Comparison of ENCODE assay signal across 27 cellular contexts in the genomic region with DNA sequence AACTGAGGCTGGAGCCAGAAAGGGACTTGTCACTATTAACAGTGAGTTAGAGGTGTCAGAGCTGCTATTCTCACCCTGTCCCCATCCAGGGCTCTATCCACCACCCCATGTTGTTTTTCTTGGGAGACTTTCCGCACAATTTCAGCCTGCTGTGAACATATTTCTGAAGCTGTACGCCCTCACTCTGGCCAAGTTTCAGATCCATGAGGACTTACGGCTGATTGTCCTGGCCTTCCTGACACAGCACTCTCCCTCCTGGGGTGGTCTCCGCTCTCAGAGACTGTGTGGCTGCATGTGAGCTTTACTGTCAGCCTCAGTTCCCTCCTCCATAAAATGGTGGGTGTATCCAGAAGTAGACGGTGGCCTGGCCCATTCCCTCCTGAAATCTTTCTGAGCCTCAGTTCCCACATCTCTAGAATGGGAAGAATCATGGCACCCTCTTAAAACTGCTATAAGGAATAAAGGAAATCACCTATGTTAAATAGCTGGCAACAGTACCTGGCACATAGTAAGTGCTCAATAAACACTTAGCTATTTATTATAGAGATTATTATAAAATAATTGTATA. TPM values are rescaled to one million over a fixed set of nuclear protein-coding genes. Genes with fewer than 3 reads are reported as not detected.
DNase-seq lines count a peak whose midpoint lies in the region; ATAC-seq and TF ChIP-seq lines count a peak whose summit lies in the region.
"Had no signal": no experiment of that assay in that cellular context is flagged by ENCODE, and none has a peak within 500 bp of the region (broad histone marks: within the 10 kb centered on the region; RNA-seq: fewer than 3 reads in every experiment).

No MANE protein-coding gene starts in this region.

- TF ChIP-seq POLR2A in gastroesophageal sphincter (IDR thresholded peaks at IDR 0.05), result no peak
- TF ChIP-seq POLR2A in prostate gland (IDR thresholded peaks at IDR 0.05), result no peak

- no peak for TF ChIP-seq EP300 in gastroesophageal sphincter (IDR thresholded peaks at IDR 0.05)

- WGBS in gastroesophageal sphincter (ENCODE audit: low coverage in 1 of 2), 2 donors, result 37 to 48% methylated on average over 2 to 3 of the region's 5 CpGs
- WGBS in prostate gland, result 61% methylated on average over 5 of the region's 5 CpGs

- H3K4me1 ChIP-seq in ascending aorta, result peaks cover 20 to 61% of the 10 kb centered on the region in 2 donors
- H3K4me1 ChIP-seq in gastroesophageal sphincter, result peaks cover 0 to 78% (median 10%) of the 10 kb centered on the region in 3 donors
- H3K4me1 ChIP-seq in prostate gland (replicated peaks), result no peaks in the 10 kb centered on the region
- peaks cover 31% of the 10 kb centered on the region for H3K4me1 ChIP-seq in upper lobe of right lung

- H3K4me3 ChIP-seq in ascending aorta (no peak overlapping the region), gastroesophageal sphincter (no peak overlapping the region), prostate gland (no peak overlapping the region), upper lobe of right lung (no peak overlapping the region)
- H3K4me3 ChIP-seq: heart left ventricle had no signal

- H3K27ac ChIP-seq in ascending aorta (peak overlapping the region; percentile 93 to 98), gastroesophageal sphincter (peak overlapping the region; percentile 93 to 98 (median 95)), prostate gland (peak overlapping the region; percentile 72 to 74), upper lobe of right lung (no peak overlapping the region)
- H3K27ac ChIP-seq: C4-2B had no signal

- H3K27me3 ChIP-seq in ascending aorta, result no peaks in the 10 kb centered on the region
- H3K27me3 ChIP-seq in gastroesophageal sphincter, result no peaks in the 10 kb centered on the region
- no peaks in the 10 kb centered on the region for H3K27me3 ChIP-seq in prostate gland (replicated peaks; ENCODE audit: insufficient read depth)
- H3K27me3 ChIP-seq in upper lobe of right lung, result no peaks in the 10 kb centered on the region
- H3K27me3 ChIP-seq: heart left ventricle had no signal

- H3K9me3 ChIP-seq in ascending aorta, result no peaks in the 10 kb centered on the region
- H3K9me3 ChIP-seq in gastroesophageal sphincter, result no peaks in the 10 kb centered on the region
- H3K9me3 ChIP-seq in prostate gland, result no peaks in the 10 kb centered on the region
- no peaks in the 10 kb centered on the region for H3K9me3 ChIP-seq in upper lobe of right lung
- H3K9me3 ChIP-seq: heart left ventricle, SK-N-SH had no signal

- no peak for DNase-seq in ascending aorta (ENCODE audit: low spot score in 2 of 2)
- DNase-seq in prostate gland (ENCODE audit: low spot score), result no peak
- DNase-seq in upper lobe of right lung, result peak; percentile 13
- DNase-seq in T1000 (lab: John Stamatoyannopoulos, UW), result no peak
- no peak for DNase-seq in NCI-H2029 (lab: John Stamatoyannopoulos, UW)
- no peak for DNase-seq in NCI-H1930 (lab: John Stamatoyannopoulos, UW)
- DNase-seq: activated CD4-positive, alpha-beta T cell treated with anti-CD3 and anti-CD28 coated beads for 48 hours; activated naive CD4-positive, alpha-beta T cell treated with anti-CD3 and anti-CD28 coated beads for 36 hours; activated T-cell treated with anti-CD3 and anti-CD28 coated beads, Interleukin-2, amount 50 U/mL, for 72 hours; amniotic stem cell; Calu3; DND-41; Karpas-422; mesendoderm; naive thymus-derived CD8-positive, alpha-beta T cell; NCI-H187; NCI-H2227 treated with DMSO at 0.1 percent for 48 hours; stimulated activated naive CD8-positive, alpha-beta T cell treated with anti-CD3 and anti-CD28 coated beads, Interleukin-15, amount 100 ng/mL, for 72 hours; T-helper 2 cell had no signal

- TF ChIP-seq CTCF in ascending aorta (IDR thresholded peaks at IDR 0.05), result no peak
- TF ChIP-seq CTCF in gastroesophageal sphincter (IDR thresholded peaks at IDR 0.05), result no peak
- no peak for TF ChIP-seq CTCF in prostate gland (IDR thresholded peaks at IDR 0.05)
- TF ChIP-seq CTCF in upper lobe of right lung (IDR thresholded peaks at IDR 0.05), result no peak

- ATAC-seq in gastroesophageal sphincter (no peak), upper lobe of right lung (no peak)
- ATAC-seq: activated T-cell treated with anti-CD3 and anti-CD28 coated beads, Interleukin-2, amount 50 U/mL, for 72 hours; naive thymus-derived CD8-positive, alpha-beta T cell had no signal

- no peaks in the 10 kb centered on the region for H3K36me3 ChIP-seq in ascending aorta
- H3K36me3 ChIP-seq in gastroesophageal sphincter, result no peaks in the 10 kb centered on the region
- no peaks in the 10 kb centered on the region for H3K36me3 ChIP-seq in prostate gland
- H3K36me3 ChIP-seq in upper lobe of right lung, result no peaks in the 10 kb centered on the region
- H3K36me3 ChIP-seq: heart left ventricle had no signal

- intact Hi-C loops in ascending aorta (cut with DNase I) (no loop called here), prostate gland (cut with DNase I) (loop anchor here (2.0 to 5.0 kb wide), 2 partner anchors 55 to 182 kb away; no protein-coding TSS in a partner anchor), upper lobe of right lung (cut with DNase I) (loop anchor here (5.0 to 10.0 kb wide), 3 partner anchors 52 to 182 kb away; no protein-coding TSS in a partner anchor)

RNA-seq across cellular contexts. Expression of a gene that starts 0.8 kb away (rescaled TPM):
- total RNA-seq in ascending aorta (46.8 TPM), gastroesophageal sphincter (1 to 10 TPM; 2.3 to 7.2 (median 4.0) TPM), prostate gland (1 to 10 TPM in 1 of 2 donors, not detected in 1; 9.3 TPM), upper lobe of right lung (not detected)
- total RNA-seq: activated naive CD4-positive, alpha-beta T cell treated with anti-CD3 and anti-CD28 coated beads for 36 hours; activated T-cell treated with anti-CD3 and anti-CD28 coated beads, Interleukin-2, amount 50 U/mL, for 72 hours; Calu3; cardiac septum; dermis microvascular lymphatic vessel endothelial cell; H1; naive thymus-derived CD8-positive, alpha-beta T cell; osteocyte had no signal

RNA-seq across cellular contexts. Expression of a gene that starts 22.0 kb away (rescaled TPM):
- total RNA-seq in ascending aorta (1.5 TPM), gastroesophageal sphincter (1 to 10 TPM; 2.5 to 4.7 (median 3.8) TPM), prostate gland (10 to 100 TPM in 1 of 2 donors, 1 to 10 TPM in 1; 7.7 to 20.7 TPM), upper lobe of right lung (6.6 TPM)

RNA-seq across cellular contexts. Expression of a gene that starts 34.6 kb away (rescaled TPM):
- total RNA-seq in ascending aorta (7.8 TPM), gastroesophageal sphincter (10 to 100 TPM in 3 of 4 donors, 1 to 10 TPM in 1; 9.3 to 12.0 (median 11.1) TPM), prostate gland (10 to 100 TPM; 11.1 to 12.0 TPM), upper lobe of right lung (23.9 TPM)
